In genomic region chr17:33375086-33375485, GRCh38 we compare ENCODE assay signal across 22 cellular contexts.
"Had no signal": no experiment of that assay in that cellular context is flagged by ENCODE, and none has a peak within 500 bp of the region (broad histone marks: within the 10 kb centered on the region; RNA-seq: fewer than 3 reads in every experiment).

No MANE protein-coding gene starts in this region.

- H3K4me1 ChIP-seq: esophagus muscularis mucosa, foreskin keratinocyte, gastroesophageal sphincter, heart left ventricle, psoas muscle, sigmoid colon, tibial nerve, upper lobe of right lung, uterus had no signal

- H3K27me3 ChIP-seq: foreskin keratinocyte, tibial nerve, upper lobe of right lung, uterus had no signal

- DNase-seq: effector CD8-positive, alpha-beta T cell; foreskin keratinocyte; heart left ventricle; hippocampal formation; left ventricle myocardium superior; naive thymus-derived CD8-positive, alpha-beta T cell; nephron progenitor cell; nucleus accumbens; posterior cingulate gyrus; psoas muscle; right cardiac atrium; sigmoid colon; stimulated activated CD4-positive, alpha-beta T cell treated with anti-CD3 and anti-CD28 coated beads, Interleukin-2, amount 100 ng/mL, for 24 hours; stimulated activated CD4-positive, alpha-beta T cell treated with anti-CD3 and anti-CD28 coated beads, Interleukin-4, amount 100 ng/mL, for 24 hours; stimulated activated naive CD4-positive, alpha-beta T cell treated with Interleukin-2 at 50 U/mL for 16 hours; upper lobe of right lung; uterus had no signal

- H3K9me3 ChIP-seq: esophagus muscularis mucosa, gastroesophageal sphincter, heart left ventricle, psoas muscle, sigmoid colon, thoracic aorta, tibial nerve, upper lobe of right lung, uterus had no signal

- H3K36me3 ChIP-seq: esophagus muscularis mucosa, gastroesophageal sphincter, heart left ventricle, sigmoid colon, thoracic aorta, tibial nerve, upper lobe of right lung, uterus had no signal

- H3K4me3 ChIP-seq: esophagus muscularis mucosa, gastroesophageal sphincter, heart left ventricle, lung, psoas muscle, sigmoid colon, thoracic aorta, tibial nerve, upper lobe of right lung, uterus had no signal

- H3K27ac ChIP-seq: esophagus muscularis mucosa, foreskin keratinocyte, gastroesophageal sphincter, heart left ventricle, psoas muscle, sigmoid colon, thoracic aorta, tibial nerve, upper lobe of right lung, uterus had no signal
